2 cellular contexts compared by ENCODE assay signal in the genomic region with DNA sequence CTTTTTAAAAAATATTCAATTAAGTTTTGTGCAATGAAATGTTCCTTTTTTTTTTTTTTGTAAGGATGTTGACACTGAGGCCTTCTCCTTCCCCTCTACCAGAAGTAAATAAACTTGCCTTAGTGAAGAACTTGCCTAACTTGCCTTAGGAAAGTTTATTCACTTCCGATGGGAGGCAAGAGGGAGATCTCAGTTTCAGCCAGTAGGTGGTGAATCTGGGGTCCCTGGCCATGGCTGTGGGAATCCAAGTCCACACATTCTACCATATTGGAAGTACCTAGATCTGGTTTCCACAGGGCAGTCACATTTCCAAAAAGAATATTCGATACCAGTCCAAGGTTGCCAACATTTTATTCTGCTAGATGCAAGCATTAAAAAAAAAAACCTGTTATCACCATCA.
TF ChIP-seq lines count a peak whose summit lies in the region.

No MANE protein-coding gene starts in this region.

TF ChIP-seq in GM23338, 12 proteins besides CTCF, POLR2A, EP300 and RAD21 (continued from another document):
- TF ChIP-seq, protein P1, sequence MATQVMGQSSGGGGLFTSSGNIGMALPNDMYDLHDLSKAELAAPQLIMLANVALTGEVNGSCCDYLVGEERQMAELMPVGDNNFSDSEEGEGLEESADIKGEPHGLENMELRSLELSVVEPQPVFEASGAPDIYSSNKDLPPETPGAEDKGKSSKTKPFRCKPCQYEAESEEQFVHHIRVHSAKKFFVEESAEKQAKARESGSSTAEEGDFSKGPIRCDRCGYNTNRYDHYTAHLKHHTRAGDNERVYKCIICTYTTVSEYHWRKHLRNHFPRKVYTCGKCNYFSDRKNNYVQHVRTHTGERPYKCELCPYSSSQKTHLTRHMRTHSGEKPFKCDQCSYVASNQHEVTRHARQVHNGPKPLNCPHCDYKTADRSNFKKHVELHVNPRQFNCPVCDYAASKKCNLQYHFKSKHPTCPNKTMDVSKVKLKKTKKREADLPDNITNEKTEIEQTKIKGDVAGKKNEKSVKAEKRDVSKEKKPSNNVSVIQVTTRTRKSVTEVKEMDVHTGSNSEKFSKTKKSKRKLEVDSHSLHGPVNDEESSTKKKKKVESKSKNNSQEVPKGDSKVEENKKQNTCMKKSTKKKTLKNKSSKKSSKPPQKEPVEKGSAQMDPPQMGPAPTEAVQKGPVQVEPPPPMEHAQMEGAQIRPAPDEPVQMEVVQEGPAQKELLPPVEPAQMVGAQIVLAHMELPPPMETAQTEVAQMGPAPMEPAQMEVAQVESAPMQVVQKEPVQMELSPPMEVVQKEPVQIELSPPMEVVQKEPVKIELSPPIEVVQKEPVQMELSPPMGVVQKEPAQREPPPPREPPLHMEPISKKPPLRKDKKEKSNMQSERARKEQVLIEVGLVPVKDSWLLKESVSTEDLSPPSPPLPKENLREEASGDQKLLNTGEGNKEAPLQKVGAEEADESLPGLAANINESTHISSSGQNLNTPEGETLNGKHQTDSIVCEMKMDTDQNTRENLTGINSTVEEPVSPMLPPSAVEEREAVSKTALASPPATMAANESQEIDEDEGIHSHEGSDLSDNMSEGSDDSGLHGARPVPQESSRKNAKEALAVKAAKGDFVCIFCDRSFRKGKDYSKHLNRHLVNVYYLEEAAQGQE (IDR thresholded peaks at IDR 0.05; ENCODE audit: unreplicated experiment): no peak
- TF ChIP-seq JUNB (IDR thresholded peaks at IDR 0.05; ENCODE audit: unreplicated experiment): no peak
- no peak for TF ChIP-seq ZNF114 (CRISPR knock-in tag; IDR thresholded peaks at IDR 0.05)

TF ChIP-seq in H1, 55 proteins besides CTCF, POLR2A, EP300 and RAD21:
- no peak for TF ChIP-seq RXRA (IDR thresholded peaks at IDR 0.05; ENCODE audit: insufficient read depth, low read depth, low read length)
- no peak for TF ChIP-seq RFX5 (IDR thresholded peaks at IDR 0.05; ENCODE audit: borderline replicate concordance, low read depth, low read length)
- TF ChIP-seq GABPA (IDR thresholded peaks at IDR 0.05; ENCODE audit: borderline replicate concordance, insufficient read depth, low read length): no peak
- TF ChIP-seq, protein P2, sequence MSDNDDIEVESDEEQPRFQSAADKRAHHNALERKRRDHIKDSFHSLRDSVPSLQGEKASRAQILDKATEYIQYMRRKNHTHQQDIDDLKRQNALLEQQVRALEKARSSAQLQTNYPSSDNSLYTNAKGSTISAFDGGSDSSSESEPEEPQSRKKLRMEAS (IDR thresholded peaks at IDR 0.05): no peak
- no peak for TF ChIP-seq EGR1 (IDR thresholded peaks at IDR 0.05; ENCODE audit: borderline replicate concordance, low read depth, low read length)
- no peak for TF ChIP-seq NANOG (IDR thresholded peaks at IDR 0.05; ENCODE audit: insufficient read depth, low read depth, low read length, poor library complexity, severe bottlenecking)
- TF ChIP-seq HDAC2 (IDR thresholded peaks at IDR 0.05; ENCODE audit: borderline replicate concordance in 1 of 2, low read depth in 2 of 2, low read length in 2 of 2): no peak
- no peak for TF ChIP-seq KDM5A (IDR thresholded peaks at IDR 0.05; ENCODE audit: low read length)
- TF ChIP-seq, protein P3, sequence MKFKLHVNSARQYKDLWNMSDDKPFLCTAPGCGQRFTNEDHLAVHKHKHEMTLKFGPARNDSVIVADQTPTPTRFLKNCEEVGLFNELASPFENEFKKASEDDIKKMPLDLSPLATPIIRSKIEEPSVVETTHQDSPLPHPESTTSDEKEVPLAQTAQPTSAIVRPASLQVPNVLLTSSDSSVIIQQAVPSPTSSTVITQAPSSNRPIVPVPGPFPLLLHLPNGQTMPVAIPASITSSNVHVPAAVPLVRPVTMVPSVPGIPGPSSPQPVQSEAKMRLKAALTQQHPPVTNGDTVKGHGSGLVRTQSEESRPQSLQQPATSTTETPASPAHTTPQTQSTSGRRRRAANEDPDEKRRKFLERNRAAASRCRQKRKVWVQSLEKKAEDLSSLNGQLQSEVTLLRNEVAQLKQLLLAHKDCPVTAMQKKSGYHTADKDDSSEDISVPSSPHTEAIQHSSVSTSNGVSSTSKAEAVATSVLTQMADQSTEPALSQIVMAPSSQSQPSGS (IDR thresholded peaks at IDR 0.05; ENCODE audit: low read length): no peak
- no peak for TF ChIP-seq NRF1 (IDR thresholded peaks at IDR 0.05; ENCODE audit: low read depth, low read length)
- TF ChIP-seq BACH1 (IDR thresholded peaks at IDR 0.05; ENCODE audit: low read length): no peak
- TF ChIP-seq BRCA1 (IDR thresholded peaks at IDR 0.05; ENCODE audit: low read depth, low read length): no peak
- TF ChIP-seq PHF8 (conservative IDR thresholded peaks at IDR 0.05; ENCODE audit: low read depth, low read length): no peak
- TF ChIP-seq GTF2F1 (IDR thresholded peaks at IDR 0.05; ENCODE audit: borderline replicate concordance, low read depth, low read length): no peak
- no peak for TF ChIP-seq KDM4A (IDR thresholded peaks at IDR 0.05; ENCODE audit: low read depth, low read length, severe bottlenecking)
- TF ChIP-seq, protein P4, sequence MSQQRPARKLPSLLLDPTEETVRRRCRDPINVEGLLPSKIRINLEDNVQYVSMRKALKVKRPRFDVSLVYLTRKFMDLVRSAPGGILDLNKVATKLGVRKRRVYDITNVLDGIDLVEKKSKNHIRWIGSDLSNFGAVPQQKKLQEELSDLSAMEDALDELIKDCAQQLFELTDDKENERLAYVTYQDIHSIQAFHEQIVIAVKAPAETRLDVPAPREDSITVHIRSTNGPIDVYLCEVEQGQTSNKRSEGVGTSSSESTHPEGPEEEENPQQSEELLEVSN (IDR thresholded peaks at IDR 0.05): no peak
TF ChIP-seq in H1: peak in this region for 0.
